ENCODE assay signal across 24 cellular contexts in genomic region chr1:7253118-7253480, GRCh38.
DNase-seq lines count a peak whose midpoint lies in the region; ATAC-seq and TF ChIP-seq lines count a peak whose summit lies in the region.
"Had no signal": no experiment of that assay in that cellular context is flagged by ENCODE, and none has a peak within 500 bp of the region (broad histone marks: within the 10 kb centered on the region; RNA-seq: fewer than 3 reads in every experiment).

No MANE protein-coding gene starts in this region.

- H3K4me3 Mint-ChIP-seq in glutamatergic neuron (ENCODE audit: unreplicated experiment) (peak overlapping the region; percentile 43), T-helper 17 cell (no peak overlapping the region)
- H3K4me3 Mint-ChIP-seq: activated naive CD4-positive, alpha-beta T cell treated with anti-CD3 and anti-CD28 coated beads, Interleukin-2, amount 50 U/mL, for 24 hours; activated T-helper 1 cell treated with anti-CD3 and anti-CD28 coated beads, Interleukin-12 subunit alpha, Interleukin-12 subunit beta, Interleukin-2, Interleukin-4 antibody, amounts not matched to agents 30 ng/mL and 10 ng/mL and 1 ng/mL, durations not matched to agents 14 hours and 24 hours and 36 hours; CD4-positive, alpha-beta T cell; immature natural killer cell; T-helper 2 cell treated with Interferon-gamma antibody and Interleukin-4, amounts not matched to agents 5 μg/mL and 100 μg/mL, for 36 hours; WTC11 had no signal

- peaks cover 4% of the 10 kb centered on the region for H3K27me3 Mint-ChIP-seq in glutamatergic neuron (ENCODE audit: unreplicated experiment)
- H3K27me3 Mint-ChIP-seq in T-helper 17 cell = peaks cover 61% of the 10 kb centered on the region

- TF ChIP-seq CTCF in GM13976 (IDR thresholded peaks at IDR 0.05; ENCODE audit: borderline replicate concordance, control extremely low read depth, extremely low read depth, insufficient read depth, missing control alignments) (peak; percentile 3), glutamatergic neuron (IDR thresholded peaks at IDR 0.05; ENCODE audit: partially characterized antibody, unreplicated experiment) (no peak)

- H3K36me3 Mint-ChIP-seq in glutamatergic neuron (ENCODE audit: unreplicated experiment) = no peaks in the 10 kb centered on the region
- H3K36me3 Mint-ChIP-seq in activated naive CD4-positive, alpha-beta T cell treated with anti-CD3 and anti-CD28 coated beads, Interleukin-2, amount 50 U/mL, for 72 hours = no peaks in the 10 kb centered on the region
- H3K36me3 Mint-ChIP-seq in T-helper 17 cell (ENCODE audit: low read depth) = peaks cover 3% of the 10 kb centered on the region
- H3K36me3 Mint-ChIP-seq: activated naive CD4-positive, alpha-beta T cell treated with anti-CD3 and anti-CD28 coated beads, Interleukin-2, amount 50 U/mL, for 24 hours; immature natural killer cell; WTC11 had no signal

- ATAC-seq in activated naive CD4-positive, alpha-beta T cell treated with anti-CD3 and anti-CD28 coated beads, Interleukin-2, amount 50 U/mL, for 72 hours = no peak
- ATAC-seq in esophagus mucosa = no peak
- ATAC-seq in T-helper 17 cell = no peak
- ATAC-seq: foreskin keratinocyte, psoas muscle, WTC11 had no signal

- H3K9me3 ChIP-seq in T-helper 17 cell (ENCODE audit: control insufficient read depth, low read length, poor library complexity, severe bottlenecking) = no peaks in the 10 kb centered on the region
- H3K9me3 ChIP-seq: psoas muscle had no signal

- DNase-seq in GM13976 (ENCODE audit: low spot score) (no peak), amniotic epithelial cell (ENCODE audit: low read depth) (peak; percentile 63), glutamatergic neuron (no peak), renal cortical epithelial cell (ENCODE audit: low read depth) (peak; percentile 29), T-helper 17 cell (no peak), OCI-M1 (lab: John Stamatoyannopoulos, UW) (no peak)
- no peak for DNase-seq in activated naive CD4-positive, alpha-beta T cell treated with anti-CD3 and anti-CD28 coated beads, Interleukin-2, amount 50 U/mL, for 72 hours (ENCODE audit: low spot score in 2 of 2)
- DNase-seq: activated CD4-positive, alpha-beta T cell treated with anti-CD3 and anti-CD28 coated beads, Interleukin-2, amount 50 U/mL, for 4 hours; aorta; CD4-positive, alpha-beta T cell; dorsolateral prefrontal cortex; foreskin keratinocyte; immature natural killer cell; Kasumi-1; NCI-H1048; NCI-H187 treated with DMSO at 0.1 percent for 48 hours; NCI-H526 treated with DMSO at 0.1 percent for 48 hours; psoas muscle; trophoblast cell had no signal

- H3K27ac Mint-ChIP-seq in glutamatergic neuron (ENCODE audit: unreplicated experiment) (peak overlapping the region; percentile 60), T-helper 17 cell (no peak overlapping the region)
- H3K27ac Mint-ChIP-seq in activated naive CD4-positive, alpha-beta T cell treated with anti-CD3 and anti-CD28 coated beads, Interleukin-2, amount 50 U/mL, for 72 hours = no peak overlapping the region
- H3K27ac Mint-ChIP-seq: activated naive CD4-positive, alpha-beta T cell treated with anti-CD3 and anti-CD28 coated beads, Interleukin-2, amount 50 U/mL, for 24 hours; activated T-helper 1 cell treated with anti-CD3 and anti-CD28 coated beads, Interleukin-12 subunit alpha, Interleukin-12 subunit beta, Interleukin-2, Interleukin-4 antibody, amounts not matched to agents 30 ng/mL and 10 ng/mL and 1 ng/mL, durations not matched to agents 14 hours and 24 hours and 36 hours; CD4-positive, alpha-beta T cell; immature natural killer cell; T-helper 2 cell treated with Interferon-gamma antibody and Interleukin-4, amounts not matched to agents 5 μg/mL and 100 μg/mL, for 36 hours; WTC11 had no signal

- H3K9me3 Mint-ChIP-seq in glutamatergic neuron (ENCODE audit: unreplicated experiment) = peaks cover 4% of the 10 kb centered on the region
- H3K9me3 Mint-ChIP-seq in activated naive CD4-positive, alpha-beta T cell treated with anti-CD3 and anti-CD28 coated beads, Interleukin-2, amount 50 U/mL, for 72 hours = no peaks in the 10 kb centered on the region
- H3K9me3 Mint-ChIP-seq: activated naive CD4-positive, alpha-beta T cell treated with anti-CD3 and anti-CD28 coated beads, Interleukin-2, amount 50 U/mL, for 24 hours; activated T-helper 1 cell treated with anti-CD3 and anti-CD28 coated beads, Interleukin-12 subunit alpha, Interleukin-12 subunit beta, Interleukin-2, Interleukin-4 antibody, amounts not matched to agents 30 ng/mL and 10 ng/mL and 1 ng/mL, durations not matched to agents 14 hours and 24 hours and 36 hours; CD4-positive, alpha-beta T cell; immature natural killer cell; T-helper 2 cell treated with Interferon-gamma antibody and Interleukin-4, amounts not matched to agents 5 μg/mL and 100 μg/mL, for 36 hours; WTC11 had no signal

- peaks cover 12% of the 10 kb centered on the region for H3K4me1 Mint-ChIP-seq in glutamatergic neuron (ENCODE audit: low read depth, unreplicated experiment)
- peaks cover 2% of the 10 kb centered on the region for H3K4me1 Mint-ChIP-seq in T-helper 17 cell
- H3K4me1 Mint-ChIP-seq: activated naive CD4-positive, alpha-beta T cell treated with anti-CD3 and anti-CD28 coated beads, Interleukin-2, amount 50 U/mL, for 24 hours; immature natural killer cell had no signal

- in situ Hi-C loops in GM13976 (cut with MboI; ENCODE audit: low sequenced_read_pairs, unreplicated experiment) = no loop called here

Comparison
In these comparisons a context has a peak if more than half of its experiments do, and no peak if none do; other contexts are left out.
1. DNase-seq: peak in amniotic epithelial cell (single experiment) and renal cortical epithelial cell (single experiment); none in GM13976 (single experiment), glutamatergic neuron (single experiment), activated naive CD4-positive, alpha-beta T cell treated with anti-CD3 and anti-CD28 coated beads, Interleukin-2, amount 50 U/mL, for 72 hours (0 of 2), T-helper 17 cell (0 of 3) and OCI-M1 (single experiment).